ENCODE assay signal across 2 cellular contexts in genomic region chr12:129911437-129912049, GRCh38.
TF ChIP-seq lines count a peak whose summit lies in the region.

No MANE protein-coding gene starts in this region.

TF ChIP-seq in HCT116, 20 proteins besides CTCF, POLR2A, EP300 and RAD21 (continued from another document):
- TF ChIP-seq ZBTB33 (IDR thresholded peaks at IDR 0.05; ENCODE audit: extremely low read depth, insufficient replicate concordance, low read length) = no peak

TF ChIP-seq in WTC11, 78 proteins besides CTCF, POLR2A, EP300 and RAD21 (continued from another document):
- TF ChIP-seq AFF4 (CRISPR knock-in tag; IDR thresholded peaks at IDR 0.05; ENCODE audit: borderline replicate concordance) (no peak), MAX (CRISPR knock-in tag; IDR thresholded peaks at IDR 0.05) (no peak), SMAD3 (CRISPR knock-in tag; IDR thresholded peaks at IDR 0.05; ENCODE audit: borderline replicate concordance) (no peak), ZNF671 (CRISPR knock-in tag; IDR thresholded peaks at IDR 0.05) (no peak), ZNF396 (CRISPR knock-in tag; IDR thresholded peaks at IDR 0.05; ENCODE audit: borderline replicate concordance) (no peak), FOXP4 (CRISPR knock-in tag; IDR thresholded peaks at IDR 0.05) (no peak)
